ENCODE assay signal across 9 cellular contexts in the genomic region with DNA sequence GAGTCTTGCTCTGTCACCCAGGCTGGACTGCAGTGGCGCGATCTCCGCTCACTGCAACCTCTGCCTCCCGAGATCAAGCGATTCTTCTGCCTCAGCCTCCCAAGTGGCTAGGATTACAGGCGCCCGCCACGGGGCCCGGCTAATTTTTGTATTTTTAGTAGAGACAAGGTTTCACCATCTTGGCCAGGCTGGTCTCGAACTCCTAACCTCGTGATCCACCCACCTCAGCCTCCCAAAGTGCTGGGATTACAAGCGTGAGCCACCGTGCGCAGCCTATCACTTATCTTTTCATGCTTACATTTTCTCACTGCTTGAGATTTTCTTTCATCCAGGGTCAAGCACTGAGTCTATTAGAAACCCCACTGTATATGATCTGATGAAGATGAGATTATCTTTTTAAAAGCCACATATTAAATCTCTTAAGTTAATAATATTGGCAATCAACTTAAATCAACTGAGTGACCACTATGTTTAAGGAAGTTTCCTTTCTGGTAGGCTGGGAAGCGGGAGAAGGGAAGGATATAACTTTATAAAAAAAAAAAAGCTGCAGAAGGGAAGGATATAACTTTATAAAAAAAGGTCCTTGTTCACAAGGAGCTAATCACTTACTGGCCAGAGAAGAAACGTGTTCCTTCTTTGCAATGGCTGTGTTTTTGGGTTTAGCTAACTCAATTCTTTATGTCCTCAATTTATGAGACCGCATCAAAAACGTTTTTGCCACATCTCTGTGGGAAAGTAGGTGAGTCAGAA. TPM values are rescaled to one million over a fixed set of nuclear protein-coding genes. Genes with fewer than 3 reads are reported as not detected.
DNase-seq lines count a peak whose midpoint lies in the region; ATAC-seq and TF ChIP-seq lines count a peak whose summit lies in the region.
"Had no signal": no experiment of that assay in that cellular context is flagged by ENCODE, and none has a peak within 500 bp of the region (broad histone marks: within the 10 kb centered on the region; RNA-seq: fewer than 3 reads in every experiment).

No MANE protein-coding gene starts in this region.

- ATAC-seq in left cardiac atrium (no peak), HG03025 (IDR thresholded peaks at IDR 0.05; ENCODE audit: low FRiP score, unreplicated experiment) (no peak)

- H2AFZ ChIP-seq in mesenchymal stem cell (ENCODE audit: low read depth, low read length): no peak overlapping the region

- no peak overlapping the region for H2BK12ac ChIP-seq in mesenchymal stem cell (ENCODE audit: low read length in 2 of 2)

- no peaks in the 10 kb centered on the region for H3K79me1 ChIP-seq in mesenchymal stem cell (replicated peaks; ENCODE audit: low read length, poor library complexity, severe bottlenecking)

- WGBS in mesenchymal stem cell: 97% methylated on average over 13 of the region's 18 CpGs

- H3K9me3 ChIP-seq in left ventricle myocardium inferior (replicated peaks) (no peaks in the 10 kb centered on the region), mesenchymal stem cell (ENCODE audit: control insufficient read depth, low read length) (peaks cover 4% of the 10 kb centered on the region), vagina (no peaks in the 10 kb centered on the region)

- H3K23ac ChIP-seq in mesenchymal stem cell (ENCODE audit: low read length in 2 of 2): no peak overlapping the region

- TF ChIP-seq CTCF in left ventricle myocardium inferior (IDR thresholded peaks at IDR 0.05; ENCODE audit: borderline replicate concordance) (no peak), vagina (IDR thresholded peaks at IDR 0.05) (no peak)

- H3K27ac ChIP-seq in left ventricle myocardium inferior (replicated peaks) (peak overlapping the region; percentile 99), mesenchymal stem cell (ENCODE audit: low read length, poor library complexity, severe bottlenecking) (no peak overlapping the region), vagina (peak overlapping the region; percentile 100)

- H3K36me3 Mint-ChIP-seq in activated naive CD8-positive, alpha-beta T cell: peaks cover 8% of the 10 kb centered on the region

- no peaks in the 10 kb centered on the region for H3K27me3 ChIP-seq in left ventricle myocardium inferior (ENCODE audit: low read depth)
- no peaks in the 10 kb centered on the region for H3K27me3 ChIP-seq in mesenchymal stem cell (ENCODE audit: control insufficient read depth in 1 of 2, insufficient read depth in 1 of 2, low read length in 2 of 2)
- no peaks in the 10 kb centered on the region for H3K27me3 ChIP-seq in vagina

- no peak for TF ChIP-seq POLR2A in vagina (IDR thresholded peaks at IDR 0.05)

- H3K14ac ChIP-seq in mesenchymal stem cell (ENCODE audit: low read length in 2 of 2): no peak overlapping the region

- H2BK120ac ChIP-seq in mesenchymal stem cell (ENCODE audit: low read depth, low read length): no peak overlapping the region

- DNase-seq in left ventricle myocardium inferior (no peak), left cardiac atrium (no peak), mesenchymal stem cell (no peak), vagina (ENCODE audit: extremely low spot score in 2 of 2) (no peak), head of caudate nucleus (no peak)
- no peak for DNase-seq in central memory CD4-positive, alpha-beta T cell
- DNase-seq: activated CD4-positive, alpha-beta T cell treated with anti-CD3 and anti-CD28 coated beads for 4 hours had no signal

- peak overlapping the region; percentile 100 for H3K9ac ChIP-seq in mesenchymal stem cell (ENCODE audit: low read length)

- no peak overlapping the region for H4K8ac ChIP-seq in mesenchymal stem cell (ENCODE audit: low read length)

- H4K91ac ChIP-seq in mesenchymal stem cell (ENCODE audit: low read length): no peak overlapping the region

- H3K4me1 Mint-ChIP-seq in activated naive CD8-positive, alpha-beta T cell (ENCODE audit: low read depth): peaks cover 23% of the 10 kb centered on the region

- H3K4me1 ChIP-seq in left ventricle myocardium inferior (peaks cover 45% of the 10 kb centered on the region), mesenchymal stem cell (ENCODE audit: control insufficient read depth, insufficient read depth, low read depth, low read length) (peaks cover 6% of the 10 kb centered on the region), vagina (peaks cover 39% of the 10 kb centered on the region)

- H3K4me3 Mint-ChIP-seq in activated naive CD8-positive, alpha-beta T cell: peak overlapping the region; percentile 98

- H2AK5ac ChIP-seq in mesenchymal stem cell (ENCODE audit: low read length, severe bottlenecking): no peak overlapping the region

- H3K4me3 ChIP-seq in left ventricle myocardium inferior: peak overlapping the region; percentile 97
- H3K4me3 ChIP-seq in mesenchymal stem cell (ENCODE audit: insufficient read depth in 1 of 2, low read depth in 1 of 2, low read length in 2 of 2): peak overlapping the region in 1 of 2 experiments; percentile 98
- H3K4me3 ChIP-seq in vagina: peak overlapping the region in 1 of 2 donors; percentile 98

- H3K36me3 ChIP-seq in left ventricle myocardium inferior (peaks cover 20% of the 10 kb centered on the region), mesenchymal stem cell (ENCODE audit: control insufficient read depth in 1 of 2, insufficient read depth in 2 of 2, low read depth in 1 of 2, low read length in 2 of 2) (peaks cover 7 to 26% of the 10 kb centered on the region in 2 experiments), vagina (peaks cover 0 to 17% of the 10 kb centered on the region in 2 donors)

- H3K27me3 Mint-ChIP-seq in activated naive CD8-positive, alpha-beta T cell: no peaks in the 10 kb centered on the region

- intact Hi-C loops in left ventricle myocardium inferior (cut with micrococcal nuclease) (loop anchor here (10.0 kb wide), 1 partner anchor 352 kb away; no protein-coding TSS in a partner anchor), left cardiac atrium (cut with DNase I) (loop anchor here in 1 of 2 donors (5.0 kb wide), 1 partner anchor 59 kb away; the partner anchor contains the start of gene SLC35E3), vagina (cut with DNase I) (no loop called here), head of caudate nucleus (cut with DNase I) (no loop called here)

- H3K4me2 ChIP-seq in mesenchymal stem cell (ENCODE audit: low read length, poor library complexity, severe bottlenecking): no peak overlapping the region

- no peak overlapping the region for H2BK15ac ChIP-seq in mesenchymal stem cell (ENCODE audit: low read depth, poor library complexity, severe bottlenecking)

- no peak overlapping the region for H2BK5ac ChIP-seq in mesenchymal stem cell (ENCODE audit: low read depth, low read length, poor library complexity, severe bottlenecking)

- no peak overlapping the region for H3K18ac ChIP-seq in mesenchymal stem cell (ENCODE audit: low read depth in 1 of 2, low read length in 2 of 2)

- no peak overlapping the region for H3K4ac ChIP-seq in mesenchymal stem cell (ENCODE audit: low read depth in 1 of 2, low read length in 2 of 2)

- H3K27ac Mint-ChIP-seq in activated naive CD8-positive, alpha-beta T cell: no peak overlapping the region

- no peaks in the 10 kb centered on the region for H3K9me3 Mint-ChIP-seq in activated naive CD8-positive, alpha-beta T cell (ENCODE audit: low read depth)

RNA-seq across cellular contexts. Expression of gene MDM2, which starts 1.3 kb away (rescaled TPM):
- total RNA-seq in left ventricle myocardium inferior (36.0 TPM), left cardiac atrium (10 to 100 TPM; 42.4 to 59.8 TPM), vagina (75.9 TPM)
- polyA plus RNA-seq in mesenchymal stem cell (2013, experiment 1 of 2): 95.3 TPM
- 102 TPM for polyA plus RNA-seq in mesenchymal stem cell (2013, experiment 2 of 2)
